ENCODE assay signal across 1 cellular context in the genomic region with DNA sequence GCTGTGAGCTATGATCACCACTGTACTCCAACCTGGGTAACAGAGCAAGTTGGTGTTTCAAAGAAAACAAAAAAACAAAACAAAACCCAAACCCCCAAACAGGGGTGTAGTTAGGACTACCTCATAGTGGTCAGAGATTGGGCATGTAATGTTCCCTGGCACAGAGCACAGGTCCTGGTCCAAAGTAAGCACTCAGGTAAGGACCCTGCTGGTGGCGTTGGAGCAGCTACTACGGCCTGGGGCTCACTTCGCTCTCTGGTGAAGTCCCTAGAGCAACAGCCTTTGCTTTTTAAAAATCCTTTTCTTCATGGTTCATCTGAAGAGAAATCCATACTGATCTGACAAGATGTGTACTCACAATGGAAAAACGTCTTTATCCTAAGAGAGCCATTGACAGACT.
TF ChIP-seq lines count a peak whose summit lies in the region.

No MANE protein-coding gene starts in this region.

TF ChIP-seq in H1, 55 proteins besides CTCF, POLR2A, EP300 and RAD21 (continued from another document):
- TF ChIP-seq BRCA1 (IDR thresholded peaks at IDR 0.05; ENCODE audit: low read depth, low read length), result no peak
- TF ChIP-seq TCF12 (IDR thresholded peaks at IDR 0.05; ENCODE audit: low read depth, low read length), result no peak
- no peak for TF ChIP-seq HDAC2 (IDR thresholded peaks at IDR 0.05; ENCODE audit: borderline replicate concordance in 1 of 2, low read depth in 2 of 2, low read length in 2 of 2)
